In the genomic region with DNA sequence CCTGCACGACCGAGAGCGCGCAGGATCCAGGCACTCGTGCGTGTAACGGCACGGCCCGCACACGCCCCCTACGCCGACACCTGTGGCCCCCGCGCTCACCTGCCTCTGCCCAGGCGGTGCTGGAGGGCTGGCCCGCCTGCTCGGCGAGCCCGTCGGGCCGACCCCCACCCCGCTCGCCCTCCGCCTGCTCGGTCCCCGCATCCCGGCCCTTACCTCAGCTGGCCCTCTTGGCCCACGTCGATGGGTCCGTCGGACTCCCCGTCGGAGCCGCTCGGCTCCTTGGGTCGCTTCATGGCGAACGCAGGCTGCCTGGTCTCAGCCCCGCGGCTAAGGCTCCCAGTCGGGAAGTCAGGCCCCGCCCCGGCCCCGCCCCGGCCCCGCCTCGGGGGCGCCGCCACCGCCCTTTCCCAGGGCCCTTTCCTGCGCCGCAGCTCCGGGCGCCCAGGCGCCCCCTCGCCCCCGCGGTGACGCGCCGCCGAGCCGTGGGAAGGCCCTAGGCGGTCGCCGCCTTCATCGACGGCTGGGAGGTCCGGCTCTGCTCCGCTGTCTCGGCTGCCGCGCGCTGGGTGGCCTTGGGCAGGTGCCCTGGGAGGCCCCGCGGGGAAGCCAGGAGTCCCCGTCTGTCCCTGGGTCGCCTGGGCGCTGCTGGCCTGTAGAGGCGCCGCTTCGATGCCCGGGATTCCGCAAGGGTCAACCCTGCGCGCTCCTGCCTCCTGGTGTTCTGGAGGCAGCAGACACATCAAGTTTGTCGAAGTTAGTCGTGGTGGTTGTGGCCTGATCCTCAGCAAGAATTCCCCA, we compare ENCODE assay signal across 9 cellular contexts. TPM values are rescaled to one million over a fixed set of nuclear protein-coding genes. Genes with fewer than 3 reads are reported as not detected.
A peak's percentile ranks its signal among the peaks of the same experiment; 100 is the strongest.
DNase-seq lines count a peak whose midpoint lies in the region; ATAC-seq and TF ChIP-seq lines count a peak whose summit lies in the region.
"Had no signal": no experiment of that assay in that cellular context is flagged by ENCODE, and none has a peak within 500 bp of the region (broad histone marks: within the 10 kb centered on the region; RNA-seq: fewer than 3 reads in every experiment).

HEYL (minus strand) TSS at position 311 of the 798 bp plus-strand sequence; CDS start at position 293, 18 bp downstream.

- 18 to 35% methylated on average over 24 to 44 of the region's 88 CpGs for WGBS in lower leg skin, 2 donors

- no peaks in the 10 kb centered on the region for H3K36me3 ChIP-seq in ES-I3 (ENCODE audit: insufficient read depth, low read length)

- intact Hi-C loops in lower leg skin (cut with DNase I; ENCODE audit: low total_unique reads): no loop called here

- TF ChIP-seq POLR2A in lower leg skin (IDR thresholded peaks at IDR 0.05): no peak

- DNase-seq in NCI-H2029 treated with DMSO at 0.1 percent for 48 hours (lab: John Stamatoyannopoulos, UW): peak; percentile 94
- peak; percentile 49 for DNase-seq in activated CD4-positive, alpha-beta T cell treated with anti-CD3 and anti-CD28 coated beads for 1 hour
- DNase-seq in lower leg skin (ENCODE audit: low spot score in 2 of 2): peak in 1 of 2 donors; percentile 92
- peak; percentile 33 for DNase-seq in stimulated activated CD8-positive, alpha-beta memory T cell treated with anti-CD3 and anti-CD28 coated beads, Interleukin-12 subunit alpha, Interleukin-12 subunit beta, amount 100 ng/mL, for 24 hours (ENCODE audit: extremely low read depth)
- DNase-seq in foreskin melanocyte: no peak

- H3K4me1 ChIP-seq in ES-I3 (ENCODE audit: insufficient read depth, low read length): 0 out of 2 replicates have a peak, but pooled peaks cover 10% of the 10 kb centered on the region

- peak within 1 kb of the TSS; percentile 67 for H3K9ac ChIP-seq in ES-I3 (ENCODE audit: low read depth, low read length)

- 0 out of 2 replicates have a peak, but pooled peaks cover 2% of the 10 kb centered on the region for H3K9me3 ChIP-seq in ES-I3 (ENCODE audit: control insufficient read depth, insufficient read depth, low read length)

- no peak for TF ChIP-seq CTCF in lower leg skin (IDR thresholded peaks at IDR 0.05)

- peak within 1 kb of the TSS; percentile 69 for H3K27ac ChIP-seq in cingulate gyrus (ENCODE audit: low read depth, low read length)

- no peak for ATAC-seq in HG03039 (IDR thresholded peaks at IDR 0.05; ENCODE audit: unreplicated experiment)

- peak within 1 kb of the TSS; percentile 23 for H3K4me3 ChIP-seq in lower leg skin (ENCODE audit: low read depth, poor library complexity, severe bottlenecking)

RNA-seq across cellular contexts. Expression of gene HEYL, which starts in this region (rescaled TPM):
- 1 to 10 TPM in 3 of 4 donors, under 1 TPM in 1; 0.42 to 3.0 (median 1.6) TPM for total RNA-seq in lower leg skin
- total RNA-seq: SK-MEL-5 had no signal
